In genomic region chr10:15542817-15543216, GRCh38 we compare ENCODE assay signal across 6 cellular contexts.
"Had no signal": no experiment of that assay in that cellular context is flagged by ENCODE, and none has a peak within 500 bp of the region (broad histone marks: within the 10 kb centered on the region; RNA-seq: fewer than 3 reads in every experiment).

No MANE protein-coding gene starts in this region.

- DNase-seq: H9, HCEC 1CT, IMR-90, KG1 had no signal

- H3K4me3 ChIP-seq: GM23338, K562 had no signal
